ENCODE assay signal across 8 cellular contexts in the genomic region with DNA sequence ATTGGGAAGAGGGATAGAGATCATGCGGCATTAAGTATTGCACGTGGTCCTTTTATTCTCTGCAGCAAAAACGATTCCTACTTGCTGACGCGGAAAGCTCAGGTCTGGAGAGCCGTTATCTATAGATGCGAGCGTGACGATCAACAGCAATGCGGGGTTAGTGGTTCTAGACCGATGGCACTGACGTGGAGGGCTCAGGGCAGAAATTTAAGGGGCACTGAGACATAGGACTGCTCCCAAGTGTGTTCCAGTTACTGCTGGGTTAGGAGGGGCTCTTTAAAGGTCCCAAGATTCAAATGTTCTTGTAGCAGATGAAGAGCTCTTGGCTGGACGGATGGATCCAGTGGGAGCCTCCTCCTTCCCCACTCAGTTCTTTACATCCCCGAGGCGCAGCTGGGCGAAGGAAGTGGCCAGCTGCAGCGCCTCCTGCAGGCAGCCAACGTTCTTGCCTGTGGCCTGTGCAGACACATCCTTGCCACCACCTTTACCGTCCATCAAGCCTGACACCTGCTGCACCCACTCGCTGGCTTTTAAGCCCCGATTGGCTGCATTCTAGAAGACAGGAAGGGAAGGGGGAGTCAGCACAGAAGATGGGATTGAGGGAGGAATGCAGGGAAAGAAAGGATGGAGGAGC. TPM values are rescaled to one million over a fixed set of nuclear protein-coding genes. Genes with fewer than 3 reads are reported as not detected.
DNase-seq lines count a peak whose midpoint lies in the region; ATAC-seq and TF ChIP-seq lines count a peak whose summit lies in the region.

No MANE protein-coding gene starts in this region.

- WGBS in transverse colon (ENCODE audit: low coverage in 1 of 2), 2 donors, result 84 to 92% methylated on average over 2 to 21 of the region's 21 CpGs

- H3K27me3 ChIP-seq in transverse colon, result no peaks in the 10 kb centered on the region

- TF ChIP-seq EP300 in transverse colon (IDR thresholded peaks at IDR 0.05; ENCODE audit: low read depth), result no peak

- H3K36me3 ChIP-seq in transverse colon, result peaks cover 0 to 33% (median 12%) of the 10 kb centered on the region in 4 donors

- in situ Hi-C loops in transverse colon (cut with MboI; ENCODE audit: low pct_ligation_motif_present in 1 of 4, low pct_unique_long_range_greater_than_20kb in 1 of 4, low sequenced_read_pairs in 3 of 4), result loop anchor here in 1 of 4 donors (25.0 kb wide), 1 partner anchor 90 kb away; the partner anchor contains the start of gene CLEC18C

- H3K4me1 ChIP-seq in transverse colon, result peaks cover 14 to 24% (median 21%) of the 10 kb centered on the region in 4 donors

- TF ChIP-seq CTCF in retinal pigment epithelial cell (conservative IDR thresholded peaks at IDR 0.05; ENCODE audit: low read depth, low read length), result peak; percentile 68
- TF ChIP-seq CTCF in transverse colon (IDR thresholded peaks at IDR 0.05), result peak in 2 of 5 experiments; percentile 5 to 9

- ATAC-seq in activated CD4-positive, CD25-positive, alpha-beta regulatory T cell treated with anti-CD3 and anti-CD28 coated beads, Interleukin-2, amount 50 U/mL, for 24 hours, result no peak
- no peak for ATAC-seq in GM21737 (IDR thresholded peaks at IDR 0.05; ENCODE audit: unreplicated experiment)

- TF ChIP-seq POLR2A in transverse colon (IDR thresholded peaks at IDR 0.05), result no peak

- intact Hi-C loops in transverse colon (cut with DNase I; ENCODE audit: low total_unique reads), result loop anchor here (10.0 kb wide), 1 partner anchor 88 kb away; no protein-coding TSS in a partner anchor

- no peaks in the 10 kb centered on the region for H3K9me3 ChIP-seq in transverse colon

- no peak overlapping the region for H3K4me3 ChIP-seq in retinal pigment epithelial cell (ENCODE audit: low read length)
- no peak overlapping the region for H3K4me3 ChIP-seq in transverse colon

- peak overlapping the region in 2 of 4 donors; percentile 97 to 98 for H3K27ac ChIP-seq in transverse colon

- DNase-seq in activated CD4-positive, CD25-positive, alpha-beta regulatory T cell treated with anti-CD3 and anti-CD28 coated beads, Interleukin-2, amount 50 U/mL, for 72 hours, result peak; percentile 43
- DNase-seq in NCI-H460 (ENCODE audit: extremely low read depth, low read depth) (peak; percentile 15), cerebellar cortex (ENCODE audit: low spot score) (peak; percentile 56), retinal pigment epithelial cell (ENCODE audit: low read depth) (no peak), NCI-H510A treated with DMSO at 0.1 percent for 48 hours (lab: John Stamatoyannopoulos, UW) (no peak), transverse colon (no peak)

RNA-seq across cellular contexts. Expression of gene EXOSC6, which starts 0.7 kb away (rescaled TPM):
- total RNA-seq in NCI-H460 (2014; rRNA removed; shearing (Covaris generic)), result 20.9 and 21.1 TPM in 2 replicates
- polyA plus RNA-seq in NCI-H460 (2014; cell fraction: nucleus; rRNA removed), result 17.5 and 17.9 TPM in 2 replicates
- 10 to 100 TPM; 11.9 to 28.4 (median 21.9) TPM for total RNA-seq in transverse colon

RNA-seq across cellular contexts. Expression of gene AARS1, which starts 36.8 kb away (rescaled TPM):
- 130 and 168 TPM in 2 replicates for total RNA-seq in NCI-H460 (2014; rRNA removed; shearing (Covaris generic))
- polyA plus RNA-seq in NCI-H460 (2014; cell fraction: nucleus; rRNA removed), result 78.3 and 112 TPM in 2 replicates
- total RNA-seq in transverse colon, result 10 to 100 TPM; 38.5 to 77.5 (median 54.6) TPM

RNA-seq across cellular contexts. Expression of gene DDX19B, which starts 46.5 kb away (rescaled TPM):
- total RNA-seq in NCI-H460 (2014; rRNA removed; shearing (Covaris generic)), result 33.3 and 41.2 TPM in 2 replicates
- polyA plus RNA-seq in NCI-H460 (2014; cell fraction: nucleus; rRNA removed), result 18.6 and 38.7 TPM in 2 replicates
- total RNA-seq in transverse colon, result 10 to 100 TPM; 10.5 to 33.7 (median 22.6) TPM

Comparison
In these comparisons a context has a peak if more than half of its experiments do, and no peak if none do; other contexts are left out.
1. DNase-seq: peak in activated CD4-positive, CD25-positive, alpha-beta regulatory T cell treated with anti-CD3 and anti-CD28 coated beads, Interleukin-2, amount 50 U/mL, for 72 hours (single experiment), NCI-H460 (single experiment) and cerebellar cortex (single experiment); none in retinal pigment epithelial cell (single experiment), NCI-H510A treated with DMSO at 0.1 percent for 48 hours (single experiment) and transverse colon (single experiment).